In the genomic region with DNA sequence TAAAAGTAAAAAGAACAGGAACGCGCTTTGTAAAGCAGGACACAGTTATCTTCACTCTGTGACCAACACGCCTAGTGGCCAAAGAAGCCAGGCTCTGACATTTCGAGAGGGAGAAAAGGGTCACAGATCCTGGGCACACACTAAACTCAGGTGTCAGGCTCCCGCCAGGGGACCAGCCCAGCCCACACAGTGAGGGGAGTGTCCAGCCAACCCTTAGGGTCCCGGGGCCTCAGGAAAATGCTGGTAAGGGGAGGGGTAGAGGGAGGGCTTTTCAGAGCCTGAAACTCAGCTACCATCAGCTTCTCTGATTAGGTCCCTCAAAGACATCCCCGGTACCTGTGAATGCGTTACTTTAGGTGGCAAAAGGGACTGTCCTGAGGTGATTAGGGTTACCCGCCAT, we compare ENCODE assay signal across 1 cellular context.
TF ChIP-seq lines count a peak whose summit lies in the region.

No MANE protein-coding gene starts in this region.

TF ChIP-seq in GM23338, 12 proteins besides CTCF, POLR2A, EP300 and RAD21 (continued from another document):
- TF ChIP-seq, protein P1, sequence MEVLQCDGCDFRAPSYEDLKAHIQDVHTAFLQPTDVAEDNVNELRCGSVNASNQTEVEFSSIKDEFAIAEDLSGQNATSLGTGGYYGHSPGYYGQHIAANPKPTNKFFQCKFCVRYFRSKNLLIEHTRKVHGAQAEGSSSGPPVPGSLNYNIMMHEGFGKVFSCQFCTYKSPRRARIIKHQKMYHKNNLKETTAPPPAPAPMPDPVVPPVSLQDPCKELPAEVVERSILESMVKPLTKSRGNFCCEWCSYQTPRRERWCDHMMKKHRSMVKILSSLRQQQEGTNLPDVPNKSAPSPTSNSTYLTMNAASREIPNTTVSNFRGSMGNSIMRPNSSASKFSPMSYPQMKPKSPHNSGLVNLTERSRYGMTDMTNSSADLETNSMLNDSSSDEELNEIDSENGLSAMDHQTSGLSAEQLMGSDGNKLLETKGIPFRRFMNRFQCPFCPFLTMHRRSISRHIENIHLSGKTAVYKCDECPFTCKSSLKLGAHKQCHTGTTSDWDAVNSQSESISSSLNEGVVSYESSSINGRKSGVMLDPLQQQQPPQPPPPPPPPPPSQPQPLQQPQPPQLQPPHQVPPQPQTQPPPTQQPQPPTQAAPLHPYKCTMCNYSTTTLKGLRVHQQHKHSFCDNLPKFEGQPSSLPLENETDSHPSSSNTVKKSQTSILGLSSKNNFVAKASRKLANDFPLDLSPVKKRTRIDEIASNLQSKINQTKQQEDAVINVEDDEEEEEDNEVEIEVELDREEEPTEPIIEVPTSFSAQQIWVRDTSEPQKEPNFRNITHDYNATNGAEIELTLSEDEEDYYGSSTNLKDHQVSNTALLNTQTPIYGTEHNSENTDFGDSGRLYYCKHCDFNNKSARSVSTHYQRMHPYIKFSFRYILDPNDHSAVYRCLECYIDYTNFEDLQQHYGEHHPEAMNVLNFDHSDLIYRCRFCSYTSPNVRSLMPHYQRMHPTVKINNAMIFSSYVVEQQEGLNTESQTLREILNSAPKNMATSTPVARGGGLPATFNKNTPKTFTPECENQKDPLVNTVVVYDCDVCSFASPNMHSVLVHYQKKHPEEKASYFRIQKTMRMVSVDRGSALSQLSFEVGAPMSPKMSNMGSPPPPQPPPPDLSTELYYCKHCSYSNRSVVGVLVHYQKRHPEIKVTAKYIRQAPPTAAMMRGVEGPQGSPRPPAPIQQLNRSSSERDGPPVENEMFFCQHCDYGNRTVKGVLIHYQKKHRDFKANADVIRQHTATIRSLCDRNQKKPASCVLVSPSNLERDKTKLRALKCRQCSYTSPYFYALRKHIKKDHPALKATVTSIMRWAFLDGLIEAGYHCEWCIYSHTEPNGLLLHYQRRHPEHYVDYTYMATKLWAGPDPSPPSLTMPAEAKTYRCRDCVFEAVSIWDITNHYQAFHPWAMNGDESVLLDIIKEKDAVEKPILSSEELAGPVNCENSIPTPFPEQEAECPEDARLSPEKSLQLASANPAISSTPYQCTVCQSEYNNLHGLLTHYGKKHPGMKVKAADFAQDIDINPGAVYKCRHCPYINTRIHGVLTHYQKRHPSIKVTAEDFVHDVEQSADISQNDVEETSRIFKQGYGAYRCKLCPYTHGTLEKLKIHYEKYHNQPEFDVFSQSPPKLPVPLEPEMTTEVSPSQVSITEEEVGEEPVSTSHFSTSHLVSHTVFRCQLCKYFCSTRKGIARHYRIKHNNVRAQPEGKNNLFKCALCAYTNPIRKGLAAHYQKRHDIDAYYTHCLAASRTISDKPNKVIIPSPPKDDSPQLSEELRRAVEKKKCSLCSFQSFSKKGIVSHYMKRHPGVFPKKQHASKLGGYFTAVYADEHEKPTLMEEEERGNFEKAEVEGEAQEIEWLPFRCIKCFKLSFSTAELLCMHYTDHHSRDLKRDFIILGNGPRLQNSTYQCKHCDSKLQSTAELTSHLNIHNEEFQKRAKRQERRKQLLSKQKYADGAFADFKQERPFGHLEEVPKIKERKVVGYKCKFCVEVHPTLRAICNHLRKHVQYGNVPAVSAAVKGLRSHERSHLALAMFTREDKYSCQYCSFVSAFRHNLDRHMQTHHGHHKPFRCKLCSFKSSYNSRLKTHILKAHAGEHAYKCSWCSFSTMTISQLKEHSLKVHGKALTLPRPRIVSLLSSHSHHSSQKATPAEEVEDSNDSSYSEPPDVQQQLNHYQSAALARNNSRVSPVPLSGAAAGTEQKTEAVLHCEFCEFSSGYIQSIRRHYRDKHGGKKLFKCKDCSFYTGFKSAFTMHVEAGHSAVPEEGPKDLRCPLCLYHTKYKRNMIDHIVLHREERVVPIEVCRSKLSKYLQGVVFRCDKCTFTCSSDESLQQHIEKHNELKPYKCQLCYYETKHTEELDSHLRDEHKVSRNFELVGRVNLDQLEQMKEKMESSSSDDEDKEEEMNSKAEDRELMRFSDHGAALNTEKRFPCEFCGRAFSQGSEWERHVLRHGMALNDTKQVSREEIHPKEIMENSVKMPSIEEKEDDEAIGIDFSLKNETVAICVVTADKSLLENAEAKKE (CRISPR knock-in tag; IDR thresholded peaks at IDR 0.05) = no peak
- TF ChIP-seq CREB1 (CRISPR knock-in tag; IDR thresholded peaks at IDR 0.05; ENCODE audit: low read depth) (no peak), ZNF331 (CRISPR knock-in tag; IDR thresholded peaks at IDR 0.05; ENCODE audit: low read depth) (no peak), NANOG (IDR thresholded peaks at IDR 0.05; ENCODE audit: borderline replicate concordance) (no peak)
